In genomic region chr1:247576514-247576913, GRCh38 we compare ENCODE assay signal across 9 cellular contexts. TPM values are rescaled to one million over a fixed set of nuclear protein-coding genes. Genes with fewer than 3 reads are reported as not detected.
A peak's percentile ranks its signal among the peaks of the same experiment; 100 is the strongest.
DNase-seq lines count a peak whose midpoint lies in the region; ATAC-seq, FAIRE-seq and TF ChIP-seq lines count a peak whose summit lies in the region.
"Had no signal": no experiment of that assay in that cellular context is flagged by ENCODE, and none has a peak within 500 bp of the region (broad histone marks: within the 10 kb centered on the region; RNA-seq: fewer than 3 reads in every experiment).

No MANE protein-coding gene starts in this region.

- H3K4me1 ChIP-seq in right lobe of liver, result no peaks in the 10 kb centered on the region

- H3K4me3 Mint-ChIP-seq in activated T-helper 1 cell treated with anti-CD3 and anti-CD28 coated beads, Interleukin-12 subunit alpha, Interleukin-12 subunit beta, Interleukin-2, Interleukin-4 antibody, amounts not matched to agents 30 ng/mL and 10 ng/mL and 1 ng/mL, durations not matched to agents 14 hours and 24 hours and 36 hours, result no peak overlapping the region
- no peak overlapping the region for H3K4me3 Mint-ChIP-seq in activated naive CD4-positive, alpha-beta T cell treated with anti-CD3 and anti-CD28 coated beads for 36 hours

- H3K27me3 ChIP-seq in GM06990 (replicated peaks; ENCODE audit: control insufficient read depth, insufficient read depth, low read length), result no peaks in the 10 kb centered on the region; the same call in none of the 2 replicates
- H3K27me3 ChIP-seq in right lobe of liver, result no peaks in the 10 kb centered on the region

- H3K9me3 ChIP-seq in right lobe of liver, result no peaks in the 10 kb centered on the region

- CTCF ChIA-PET in activated naive CD4-positive, alpha-beta T cell treated with anti-CD3 and anti-CD28 coated beads for 36 hours (lab: Charles Lee), result interaction anchor here (0.9 kb wide), 1 partner anchor 187 kb away, joined by 3 read pairs; no protein-coding TSS in a partner anchor

- H3K36me3 ChIP-seq in GM06990 (ENCODE audit: control insufficient read depth, insufficient read depth, low read length) (no peaks in the 10 kb centered on the region), right lobe of liver (no peaks in the 10 kb centered on the region)

- 17% methylated on average over 3 of the region's 3 CpGs for WGBS in right lobe of liver (ENCODE audit: insufficient coverage, low coverage, low lambda C conversion rate, missing lambda C conversion rate)

- no peak overlapping the region for H3K27ac Mint-ChIP-seq in activated T-helper 1 cell treated with anti-CD3 and anti-CD28 coated beads, Interleukin-12 subunit alpha, Interleukin-12 subunit beta, Interleukin-2, Interleukin-4 antibody, amounts not matched to agents 30 ng/mL and 10 ng/mL and 1 ng/mL, durations not matched to agents 14 hours and 24 hours and 36 hours
- no peak overlapping the region for H3K27ac Mint-ChIP-seq in activated naive CD4-positive, alpha-beta T cell treated with anti-CD3 and anti-CD28 coated beads for 36 hours

- no peaks in the 10 kb centered on the region for H3K36me3 Mint-ChIP-seq in activated T-helper 1 cell treated with anti-CD3 and anti-CD28 coated beads, Interleukin-12 subunit alpha, Interleukin-12 subunit beta, Interleukin-2, Interleukin-4 antibody, amounts not matched to agents 30 ng/mL and 10 ng/mL and 1 ng/mL, durations not matched to agents 14 hours and 24 hours and 36 hours (ENCODE audit: low read depth)
- no peaks in the 10 kb centered on the region for H3K36me3 Mint-ChIP-seq in activated naive CD4-positive, alpha-beta T cell treated with anti-CD3 and anti-CD28 coated beads for 36 hours (ENCODE audit: low read depth)

- H3K4me3 ChIP-seq in GM06990 (replicated peaks; ENCODE audit: low read depth, low read length), result no peak overlapping the region
- H3K4me3 ChIP-seq in right lobe of liver, result no peak overlapping the region

- TF ChIP-seq POLR2A in right lobe of liver (IDR thresholded peaks at IDR 0.05) (no peak), H54 (IDR thresholded peaks at IDR 0.05; ENCODE audit: low read depth, low read length) (no peak)

- peak in 2 of 4 donors; percentile 37 to 44 for ATAC-seq in right lobe of liver

- no peak for FAIRE-seq in H54 (lab: Jason Lieb, UNC)

- no peak for DNase-seq in GM06990 (ENCODE audit: extremely low read depth, insufficient read length)
- peak; percentile 35 for DNase-seq in HT-29 (ENCODE audit: low spot score)
- peak; percentile 83 for DNase-seq in SKM-1 (lab: John Stamatoyannopoulos, UW; ENCODE audit: unreplicated experiment)
- no peak for DNase-seq in right lobe of liver
- no peak for DNase-seq in activated T-helper 1 cell treated with anti-CD3 and anti-CD28 coated beads, Interleukin-12 subunit alpha, Interleukin-12 subunit beta, Interleukin-2, Interleukin-4 antibody, amounts not matched to agents 30 ng/mL and 10 ng/mL and 1 ng/mL, durations not matched to agents 14 hours and 24 hours and 36 hours (ENCODE audit: low spot score)
- DNase-seq in H54 (ENCODE audit: insufficient read length, low spot score), result no peak
- DNase-seq in activated naive CD4-positive, alpha-beta T cell treated with anti-CD3 and anti-CD28 coated beads for 36 hours, result no peak
- no peak for DNase-seq in islet precursor cell

- peaks cover 2% of the 10 kb centered on the region for H3K27me3 Mint-ChIP-seq in activated T-helper 1 cell treated with anti-CD3 and anti-CD28 coated beads, Interleukin-12 subunit alpha, Interleukin-12 subunit beta, Interleukin-2, Interleukin-4 antibody, amounts not matched to agents 30 ng/mL and 10 ng/mL and 1 ng/mL, durations not matched to agents 14 hours and 24 hours and 36 hours (ENCODE audit: insufficient read depth)
- H3K27me3 Mint-ChIP-seq in activated naive CD4-positive, alpha-beta T cell treated with anti-CD3 and anti-CD28 coated beads for 36 hours (ENCODE audit: low read depth), result peaks cover 17% of the 10 kb centered on the region

- H3K4me1 Mint-ChIP-seq in activated T-helper 1 cell treated with anti-CD3 and anti-CD28 coated beads, Interleukin-12 subunit alpha, Interleukin-12 subunit beta, Interleukin-2, Interleukin-4 antibody, amounts not matched to agents 30 ng/mL and 10 ng/mL and 1 ng/mL, durations not matched to agents 14 hours and 24 hours and 36 hours (ENCODE audit: low read depth), result no peaks in the 10 kb centered on the region
- no peaks in the 10 kb centered on the region for H3K4me1 Mint-ChIP-seq in activated naive CD4-positive, alpha-beta T cell treated with anti-CD3 and anti-CD28 coated beads for 36 hours (ENCODE audit: low read depth)

- H3K9me3 Mint-ChIP-seq in activated T-helper 1 cell treated with anti-CD3 and anti-CD28 coated beads, Interleukin-12 subunit alpha, Interleukin-12 subunit beta, Interleukin-2, Interleukin-4 antibody, amounts not matched to agents 30 ng/mL and 10 ng/mL and 1 ng/mL, durations not matched to agents 14 hours and 24 hours and 36 hours, result peaks cover 5% of the 10 kb centered on the region
- H3K9me3 Mint-ChIP-seq in activated naive CD4-positive, alpha-beta T cell treated with anti-CD3 and anti-CD28 coated beads for 36 hours, result no peaks in the 10 kb centered on the region

- H3K27ac ChIP-seq in right lobe of liver, result no peak overlapping the region

- peak; percentile 38 for TF ChIP-seq CTCF in GM06990 (IDR thresholded peaks at IDR 0.05; ENCODE audit: insufficient read depth, low read length, poor library complexity, severe bottlenecking)
- TF ChIP-seq CTCF in right lobe of liver (IDR thresholded peaks at IDR 0.05), result peak; percentile 25 to 49 (median 44)

- intact Hi-C loops in right lobe of liver (cut with DNase I), result no loop called here
- intact Hi-C loops in activated T-helper 1 cell treated with anti-CD3 and anti-CD28 coated beads, Interleukin-12 subunit alpha, Interleukin-12 subunit beta, Interleukin-2, Interleukin-4 antibody, amounts not matched to agents 30 ng/mL and 10 ng/mL and 1 ng/mL, durations not matched to agents 14 hours and 24 hours and 36 hours (cut with micrococcal nuclease), result loop anchor here (1.0 to 5.0 kb wide), 2 partner anchors 186 to 204 kb away; no protein-coding TSS in a partner anchor
- intact Hi-C loops in activated naive CD4-positive, alpha-beta T cell treated with anti-CD3 and anti-CD28 coated beads for 36 hours (cut with micrococcal nuclease), result loop anchor here (1.0 kb wide), 2 partner anchors 186 to 204 kb away; no protein-coding TSS in a partner anchor

RNA-seq across cellular contexts. Expression of gene OR2G2, which starts 11.6 kb away (rescaled TPM):
- total RNA-seq in HT-29 (2014; rRNA removed; shearing (Covaris generic)), result not detected in 2 replicates
- total RNA-seq in right lobe of liver, result not detected
- total RNA-seq in activated T-helper 1 cell treated with anti-CD3 and anti-CD28 coated beads, Interleukin-12 subunit alpha, Interleukin-12 subunit beta, Interleukin-2, Interleukin-4 antibody, amounts not matched to agents 30 ng/mL and 10 ng/mL and 1 ng/mL, durations not matched to agents 14 hours and 24 hours and 36 hours, result not detected in 2 replicates
- total RNA-seq in activated naive CD4-positive, alpha-beta T cell treated with anti-CD3 and anti-CD28 coated beads for 36 hours, result not detected
- total RNA-seq: ureter had no signal

RNA-seq across cellular contexts. Expression of gene GCSAML, which starts 27.6 kb away (rescaled TPM):
- total RNA-seq in HT-29 (2014; rRNA removed; shearing (Covaris generic)), result not detected in 2 replicates
- total RNA-seq in right lobe of liver, result under 1 TPM in 1 of 6 experiments, not detected in 5; 0.24 TPM
- total RNA-seq in activated T-helper 1 cell treated with anti-CD3 and anti-CD28 coated beads, Interleukin-12 subunit alpha, Interleukin-12 subunit beta, Interleukin-2, Interleukin-4 antibody, amounts not matched to agents 30 ng/mL and 10 ng/mL and 1 ng/mL, durations not matched to agents 14 hours and 24 hours and 36 hours, result 0.16 TPM in 1 of 2 replicates, not detected in the other
- not detected for total RNA-seq in activated naive CD4-positive, alpha-beta T cell treated with anti-CD3 and anti-CD28 coated beads for 36 hours

RNA-seq across cellular contexts. Expression of gene OR2G3, which starts 28.9 kb away (rescaled TPM):
- not detected in 2 replicates for total RNA-seq in HT-29 (2014; rRNA removed; shearing (Covaris generic))
- not detected for total RNA-seq in right lobe of liver
- total RNA-seq in activated T-helper 1 cell treated with anti-CD3 and anti-CD28 coated beads, Interleukin-12 subunit alpha, Interleukin-12 subunit beta, Interleukin-2, Interleukin-4 antibody, amounts not matched to agents 30 ng/mL and 10 ng/mL and 1 ng/mL, durations not matched to agents 14 hours and 24 hours and 36 hours, result not detected in 2 replicates
- not detected for total RNA-seq in activated naive CD4-positive, alpha-beta T cell treated with anti-CD3 and anti-CD28 coated beads for 36 hours
- total RNA-seq: ureter had no signal

RNA-seq across cellular contexts. Expression of gene OR2C3, which starts 40.3 kb away (rescaled TPM):
- not detected in 2 replicates for total RNA-seq in HT-29 (2014; rRNA removed; shearing (Covaris generic))
- not detected for total RNA-seq in right lobe of liver
- not detected in 2 replicates for total RNA-seq in activated T-helper 1 cell treated with anti-CD3 and anti-CD28 coated beads, Interleukin-12 subunit alpha, Interleukin-12 subunit beta, Interleukin-2, Interleukin-4 antibody, amounts not matched to agents 30 ng/mL and 10 ng/mL and 1 ng/mL, durations not matched to agents 14 hours and 24 hours and 36 hours
- total RNA-seq in activated naive CD4-positive, alpha-beta T cell treated with anti-CD3 and anti-CD28 coated beads for 36 hours, result not detected

Comparison
In these comparisons a context has a peak if more than half of its experiments do, and no peak if none do; other contexts are left out.
1. DNase-seq: peak in HT-29 (single experiment) and SKM-1 (single experiment); none in GM06990 (single experiment), right lobe of liver (0 of 3), activated T-helper 1 cell treated with anti-CD3 and anti-CD28 coated beads, Interleukin-12 subunit alpha, Interleukin-12 subunit beta, Interleukin-2, Interleukin-4 antibody, amounts not matched to agents 30 ng/mL and 10 ng/mL and 1 ng/mL, durations not matched to agents 14 hours and 24 hours and 36 hours (single experiment), H54 (single experiment), activated naive CD4-positive, alpha-beta T cell treated with anti-CD3 and anti-CD28 coated beads for 36 hours (single experiment) and islet precursor cell (single experiment).
2. intact Hi-C loops: an anchor here in activated T-helper 1 cell treated with anti-CD3 and anti-CD28 coated beads, Interleukin-12 subunit alpha, Interleukin-12 subunit beta, Interleukin-2, Interleukin-4 antibody, amounts not matched to agents 30 ng/mL and 10 ng/mL and 1 ng/mL, durations not matched to agents 14 hours and 24 hours and 36 hours (1.0 to 5.0 kb wide) and activated naive CD4-positive, alpha-beta T cell treated with anti-CD3 and anti-CD28 coated beads for 36 hours (1.0 kb wide); none called in right lobe of liver.